In the genomic region with DNA sequence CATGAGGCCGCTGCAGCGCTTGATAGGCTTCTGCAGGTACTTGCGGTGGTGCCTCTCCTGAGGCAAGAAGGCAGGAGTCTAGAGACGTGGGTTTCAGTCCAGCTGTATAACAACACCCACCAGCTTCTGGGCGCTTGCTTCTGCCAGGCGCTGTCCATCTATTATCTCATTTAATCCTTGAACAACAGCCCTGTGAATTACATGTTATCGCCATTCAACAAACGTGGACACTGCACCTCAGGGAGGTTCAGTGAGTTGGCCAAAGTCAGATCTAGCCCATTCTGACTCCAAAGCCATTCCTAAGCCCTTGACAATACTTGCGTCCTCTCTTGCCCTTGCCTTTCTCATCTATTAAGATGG, we compare ENCODE assay signal across 8 cellular contexts. TPM values are rescaled to one million over a fixed set of nuclear protein-coding genes. Genes with fewer than 3 reads are reported as not detected.
DNase-seq lines count a peak whose midpoint lies in the region; ATAC-seq, FAIRE-seq and TF ChIP-seq lines count a peak whose summit lies in the region.

No MANE protein-coding gene starts in this region.

- H3K27me3 Mint-ChIP-seq in activated naive CD4-positive, alpha-beta T cell treated with anti-CD3 and anti-CD28 coated beads for 36 hours (ENCODE audit: low read depth): peaks cover 28% of the 10 kb centered on the region

- 41 to 42% methylated on average over 9 of the region's 9 CpGs for WGBS in tibial nerve, 2 donors

- H3K4me1 ChIP-seq in muscle layer of colon (ENCODE audit: insufficient read depth, low read length): no peaks in the 10 kb centered on the region
- peaks cover 0 to 29% (median 0%) of the 10 kb centered on the region in 4 donors for H3K4me1 ChIP-seq in tibial nerve

- CTCF ChIA-PET in activated naive CD4-positive, alpha-beta T cell treated with anti-CD3 and anti-CD28 coated beads for 36 hours (lab: Charles Lee): interaction anchor here (0.8 to 1.6 kb wide), 6 partner anchors 11 to 558 kb away, joined by 3 to 8 read pairs (median 3); no protein-coding TSS in a partner anchor

- no peak overlapping the region for H3K27ac Mint-ChIP-seq in activated naive CD4-positive, alpha-beta T cell treated with anti-CD3 and anti-CD28 coated beads for 36 hours

- no peak for DNase-seq in activated naive CD4-positive, alpha-beta T cell treated with anti-CD3 and anti-CD28 coated beads for 36 hours
- no peak for DNase-seq in activated naive CD4-positive, alpha-beta T cell treated with anti-CD3 and anti-CD28 coated beads, Interleukin-2, amount 50 U/mL, for 16 hours
- no peak for DNase-seq in bronchial epithelial cell (ENCODE audit: low read depth)
- no peak for DNase-seq in tibial nerve (ENCODE audit: low spot score in 2 of 2)
- no peak for DNase-seq in left lobe of liver (ENCODE audit: low spot score)
- no peak for DNase-seq in stimulated activated CD4-positive, alpha-beta T cell treated with anti-CD3 and anti-CD28 coated beads, Interleukin-4, amount 100 ng/mL, for 24 hours
- DNase-seq in NCI-H2029 treated with DMSO at 0.1 percent for 48 hours (lab: John Stamatoyannopoulos, UW): no peak

- H3K27ac ChIP-seq in muscle layer of colon (ENCODE audit: low read depth, low read length) (no peak overlapping the region), tibial nerve (peak overlapping the region; percentile 60 to 92 (median 84))

- H3K9ac ChIP-seq in muscle layer of colon (ENCODE audit: low read length): no peak overlapping the region

- H3K27me3 ChIP-seq in bronchial epithelial cell (ENCODE audit: control insufficient read depth, insufficient read depth, low read length) (peaks cover 9% of the 10 kb centered on the region), muscle layer of colon (ENCODE audit: control insufficient read depth in 1 of 2, insufficient read depth in 2 of 2, low read length in 2 of 2) (peaks cover 13 to 25% of the 10 kb centered on the region in 2 donors), tibial nerve (no peaks in the 10 kb centered on the region)

- no peak for TF ChIP-seq EP300 in tibial nerve (IDR thresholded peaks at IDR 0.05)

- H3K36me3 ChIP-seq in bronchial epithelial cell (ENCODE audit: control insufficient read depth, insufficient read depth, low read length): no peaks in the 10 kb centered on the region
- H3K36me3 ChIP-seq in muscle layer of colon (ENCODE audit: insufficient read depth, low read length): no peaks in the 10 kb centered on the region
- H3K36me3 ChIP-seq in tibial nerve: no peaks in the 10 kb centered on the region

- intact Hi-C loops in activated naive CD4-positive, alpha-beta T cell treated with anti-CD3 and anti-CD28 coated beads for 36 hours (cut with micrococcal nuclease): loop anchor here (5.0 kb wide), 2 partner anchors 128 to 458 kb away; a partner anchor contains a TSS

- no peak for TF ChIP-seq POLR2A in tibial nerve (IDR thresholded peaks at IDR 0.05)

- ATAC-seq in left lobe of liver: no peak

- H3K9me3 ChIP-seq in muscle layer of colon (ENCODE audit: low read length): no peaks in the 10 kb centered on the region
- H3K9me3 ChIP-seq in tibial nerve: no peaks in the 10 kb centered on the region

- peak overlapping the region; percentile 60 for H3K4me3 ChIP-seq in bronchial epithelial cell (ENCODE audit: low read depth, low read length)
- peak overlapping the region; percentile 42 to 50 for H3K4me3 ChIP-seq in muscle layer of colon (ENCODE audit: low read depth in 1 of 2, low read length in 2 of 2)
- H3K4me3 ChIP-seq in tibial nerve: peak overlapping the region; percentile 54 to 80 (median 70)

- H3K4me1 Mint-ChIP-seq in activated naive CD4-positive, alpha-beta T cell treated with anti-CD3 and anti-CD28 coated beads for 36 hours (ENCODE audit: low read depth): peaks cover 14% of the 10 kb centered on the region

- no peaks in the 10 kb centered on the region for H3K9me3 Mint-ChIP-seq in activated naive CD4-positive, alpha-beta T cell treated with anti-CD3 and anti-CD28 coated beads for 36 hours

- H3K4me3 Mint-ChIP-seq in activated naive CD4-positive, alpha-beta T cell treated with anti-CD3 and anti-CD28 coated beads for 36 hours: peak overlapping the region; percentile 68

- FAIRE-seq in bronchial epithelial cell (lab: Jason Lieb, UNC): no peak

- no peaks in the 10 kb centered on the region for H3K36me3 Mint-ChIP-seq in activated naive CD4-positive, alpha-beta T cell treated with anti-CD3 and anti-CD28 coated beads for 36 hours (ENCODE audit: low read depth)

- TF ChIP-seq CTCF in bronchial epithelial cell (IDR thresholded peaks at IDR 0.05; ENCODE audit: insufficient read depth, low read length, severe bottlenecking) (no peak), tibial nerve (IDR thresholded peaks at IDR 0.05) (no peak)

RNA-seq across cellular contexts. Expression of a gene that starts 0.4 kb away (rescaled TPM):
- not detected for total RNA-seq in activated naive CD4-positive, alpha-beta T cell treated with anti-CD3 and anti-CD28 coated beads for 36 hours
- 1.0 and 1.8 TPM in 2 replicates for total RNA-seq in bronchial epithelial cell
- total RNA-seq in tibial nerve: 1 to 10 TPM; 1.5 to 3.6 (median 2.4) TPM
- total RNA-seq in left lobe of liver: not detected
